Comparison of ENCODE assay signal across 17 cellular contexts in genomic region chr21:45552696-45553391, GRCh38. TPM values are rescaled to one million over a fixed set of nuclear protein-coding genes. Genes with fewer than 3 reads are reported as not detected.
DNase-seq lines count a peak whose midpoint lies in the region; ATAC-seq and TF ChIP-seq lines count a peak whose summit lies in the region.
"Had no signal": no experiment of that assay in that cellular context is flagged by ENCODE, and none has a peak within 500 bp of the region (broad histone marks: within the 10 kb centered on the region; RNA-seq: fewer than 3 reads in every experiment).

No MANE protein-coding gene starts in this region.

- no peaks in the 10 kb centered on the region for H3K9me3 Mint-ChIP-seq in activated naive CD4-positive, alpha-beta T cell treated with anti-CD3 and anti-CD28 coated beads, Interleukin-2, amount 10 ng/mL, durations not matched to agents 7 days and 5 days
- no peaks in the 10 kb centered on the region for H3K9me3 Mint-ChIP-seq in activated B cell treated with CpG ODN at 0.5 μM for 24 hours

- POLR2A ChIA-PET in activated B cell treated with CpG ODN at 0.5 μM for 24 hours (lab: Charles Lee): no interaction called here

- no peaks in the 10 kb centered on the region for H3K36me3 Mint-ChIP-seq in activated naive CD4-positive, alpha-beta T cell treated with anti-CD3 and anti-CD28 coated beads, Interleukin-2, amount 10 ng/mL, durations not matched to agents 7 days and 5 days
- H3K36me3 Mint-ChIP-seq in activated B cell treated with CpG ODN at 0.5 μM for 24 hours (ENCODE audit: low read depth): no peaks in the 10 kb centered on the region

- H3K36me3 ChIP-seq in lower lobe of right lung: no peaks in the 10 kb centered on the region
- H3K36me3 ChIP-seq in upper lobe of left lung: no peaks in the 10 kb centered on the region
- H3K36me3 ChIP-seq: breast epithelium, thyroid gland had no signal

- 84 to 87% methylated on average over 16 to 29 of the region's 29 CpGs for WGBS in upper lobe of left lung, 2 donors

- H3K4me3 Mint-ChIP-seq in activated naive CD4-positive, alpha-beta T cell treated with anti-CD3 and anti-CD28 coated beads, Interleukin-2, amount 10 ng/mL, durations not matched to agents 7 days and 5 days: peak overlapping the region; percentile 50
- H3K4me3 Mint-ChIP-seq in activated B cell treated with CpG ODN at 0.5 μM for 24 hours: no peak overlapping the region

- H3K4me1 ChIP-seq in lower lobe of right lung (peaks cover 27% of the 10 kb centered on the region), upper lobe of left lung (peaks cover 0 to 42% (median 18%) of the 10 kb centered on the region in 4 donors)
- H3K4me1 ChIP-seq: breast epithelium had no signal

- intact Hi-C loops in activated B cell treated with CpG ODN at 0.5 μM for 24 hours (cut with micrococcal nuclease): no loop called here
- intact Hi-C loops in lower lobe of right lung (cut with DNase I): no loop called here

- TF ChIP-seq POLR2A in upper lobe of left lung (IDR thresholded peaks at IDR 0.05): no peak

- no peak for TF ChIP-seq EP300 in upper lobe of left lung (IDR thresholded peaks at IDR 0.05)

- no peak for TF ChIP-seq CTCF in activated B cell treated with CpG ODN at 0.5 μM for 24 hours (IDR thresholded peaks at IDR 0.05)
- TF ChIP-seq CTCF in lower lobe of right lung (IDR thresholded peaks at IDR 0.05): no peak
- no peak for TF ChIP-seq CTCF in upper lobe of left lung (IDR thresholded peaks at IDR 0.05)

- H3K4me3 ChIP-seq in lower lobe of right lung (no peak overlapping the region), upper lobe of left lung (no peak overlapping the region)
- H3K4me3 ChIP-seq: breast epithelium, thyroid gland had no signal

- peak overlapping the region; percentile 65 for H3K27ac Mint-ChIP-seq in activated naive CD4-positive, alpha-beta T cell treated with anti-CD3 and anti-CD28 coated beads, Interleukin-2, amount 10 ng/mL, durations not matched to agents 7 days and 5 days
- no peak overlapping the region for H3K27ac Mint-ChIP-seq in activated B cell treated with CpG ODN at 0.5 μM for 24 hours

- DNase-seq in activated naive CD4-positive, alpha-beta T cell treated with anti-CD3 and anti-CD28 coated beads, Interleukin-2, amount 10 ng/mL, durations not matched to agents 7 days and 5 days: no peak
- no peak for DNase-seq in activated naive CD4-positive, alpha-beta T cell treated with anti-CD3 and anti-CD28 coated beads, Interleukin-2, amount 50 U/mL, for 16 hours
- peak; percentile 15 for DNase-seq in activated B cell treated with CpG ODN at 0.5 μM for 24 hours
- peak; percentile 47 for DNase-seq in lower lobe of right lung
- peak; percentile 23 to 76 for DNase-seq in upper lobe of left lung
- DNase-seq in activated CD8-positive, alpha-beta memory T cell treated with anti-CD3 and anti-CD28 coated beads for 24 hours: no peak
- DNase-seq in germinal center (ENCODE audit: low spot score): no peak
- DNase-seq in SKM-1 treated with dmso at 0.1 percent for 144 hours (lab: John Stamatoyannopoulos, UW; ENCODE audit: unreplicated experiment): no peak
- DNase-seq: effector CD4-positive, alpha-beta T cell; NCI-H2107; NCI-H748 treated with DMSO at 0.1 percent for 48 hours; retina; stimulated activated CD4-positive, alpha-beta T cell treated with anti-CD3 and anti-CD28 coated beads, Interleukin-2, amount 100 ng/mL, for 24 hours; T-helper 17 cell; thyroid gland had no signal

- H3K27ac ChIP-seq in lower lobe of right lung (peak overlapping the region; percentile 81), upper lobe of left lung (peak overlapping the region; percentile 76 to 85 (median 81))
- H3K27ac ChIP-seq: thyroid gland had no signal

- ATAC-seq in activated B cell treated with CpG ODN at 0.5 μM for 24 hours (ENCODE audit: low read depth) (no peak), lower lobe of right lung (no peak), upper lobe of left lung (ENCODE audit: low FRiP score in 2 of 2) (no peak)
- ATAC-seq: left lobe of liver, T-helper 17 cell had no signal

- CTCF ChIA-PET in activated naive CD4-positive, alpha-beta T cell treated with anti-CD3 and anti-CD28 coated beads, Interleukin-2, amount 10 ng/mL, durations not matched to agents 7 days and 5 days (lab: Charles Lee): no interaction called here
- CTCF ChIA-PET in activated B cell treated with CpG ODN at 0.5 μM for 24 hours (lab: Charles Lee): no interaction called here

- peaks cover 42% of the 10 kb centered on the region for H3K4me1 Mint-ChIP-seq in activated naive CD4-positive, alpha-beta T cell treated with anti-CD3 and anti-CD28 coated beads, Interleukin-2, amount 10 ng/mL, durations not matched to agents 7 days and 5 days
- peaks cover 48% of the 10 kb centered on the region for H3K4me1 Mint-ChIP-seq in activated B cell treated with CpG ODN at 0.5 μM for 24 hours

- H3K9me3 ChIP-seq in lower lobe of right lung (no peaks in the 10 kb centered on the region), upper lobe of left lung (no peaks in the 10 kb centered on the region)
- H3K9me3 ChIP-seq: breast epithelium, thyroid gland had no signal

- H3K27me3 ChIP-seq in lower lobe of right lung (ENCODE audit: low read depth): no peaks in the 10 kb centered on the region
- no peaks in the 10 kb centered on the region for H3K27me3 ChIP-seq in upper lobe of left lung
- H3K27me3 ChIP-seq: thyroid gland had no signal

- peaks cover 22% of the 10 kb centered on the region for H3K27me3 Mint-ChIP-seq in activated naive CD4-positive, alpha-beta T cell treated with anti-CD3 and anti-CD28 coated beads, Interleukin-2, amount 10 ng/mL, durations not matched to agents 7 days and 5 days
- no peaks in the 10 kb centered on the region for H3K27me3 Mint-ChIP-seq in activated B cell treated with CpG ODN at 0.5 μM for 24 hours
- H3K27me3 Mint-ChIP-seq: T-helper 17 cell had no signal

RNA-seq across cellular contexts. Expression of gene SLC19A1, which starts 10.6 kb away (rescaled TPM):
- 7.4 and 10.7 TPM in 2 replicates for total RNA-seq in activated B cell treated with CpG ODN at 0.5 μM for 24 hours
- total RNA-seq in lower lobe of right lung: 50.7 TPM
- 10 to 100 TPM; 36.4 to 75.6 (median 49.9) TPM for total RNA-seq in upper lobe of left lung

Comparison
In these comparisons a context has a peak if more than half of its experiments do, and no peak if none do; other contexts are left out.
1. DNase-seq: peak in activated B cell treated with CpG ODN at 0.5 μM for 24 hours (single experiment), lower lobe of right lung (single experiment) and upper lobe of left lung (2 of 2); none in activated naive CD4-positive, alpha-beta T cell treated with anti-CD3 and anti-CD28 coated beads, Interleukin-2, amount 10 ng/mL, durations not matched to agents 7 days and 5 days (single experiment), activated naive CD4-positive, alpha-beta T cell treated with anti-CD3 and anti-CD28 coated beads, Interleukin-2, amount 50 U/mL, for 16 hours (single experiment), activated CD8-positive, alpha-beta memory T cell treated with anti-CD3 and anti-CD28 coated beads for 24 hours (single experiment), germinal center (single experiment) and SKM-1 treated with dmso at 0.1 percent for 144 hours (single experiment).